8 cellular contexts compared by ENCODE assay signal in the genomic region with DNA sequence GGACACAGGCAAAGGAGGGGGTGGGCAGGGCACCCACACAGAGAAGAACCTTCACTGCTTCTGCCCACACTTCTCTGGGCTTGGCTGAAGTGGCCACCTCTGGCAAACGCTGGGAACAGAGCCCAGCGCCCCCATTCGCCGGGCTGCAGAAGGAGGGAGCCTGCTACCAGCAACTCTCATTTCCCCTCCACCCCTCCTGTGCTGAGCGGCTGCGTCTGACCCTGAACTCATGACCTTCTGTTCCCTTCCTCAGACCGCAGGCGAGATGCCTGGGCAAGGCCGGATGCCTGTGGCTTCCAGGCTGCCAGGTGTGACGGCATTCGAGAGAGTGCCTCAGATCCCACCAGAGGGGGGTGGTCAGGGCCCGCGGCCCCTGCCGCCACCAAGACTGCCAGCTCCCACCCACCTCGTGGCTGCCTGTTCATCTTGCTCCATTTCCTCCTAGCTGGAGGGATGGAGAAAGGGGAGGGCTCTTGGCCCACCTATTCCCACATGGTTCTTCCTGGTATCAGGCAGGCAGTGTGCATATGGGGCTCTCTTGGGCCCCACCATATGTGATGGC. TPM values are rescaled to one million over a fixed set of nuclear protein-coding genes. Genes with fewer than 3 reads are reported as not detected.
A peak's percentile ranks its signal among the peaks of the same experiment; 100 is the strongest.
DNase-seq lines count a peak whose midpoint lies in the region; ATAC-seq and TF ChIP-seq lines count a peak whose summit lies in the region.

No MANE protein-coding gene starts in this region.

- DNase-seq in RWPE1 (ENCODE audit: low spot score) (peak; percentile 79), cardiac septum (ENCODE audit: low spot score) (peak; percentile 93), pulmonary artery endothelial cell (ENCODE audit: low read depth, low spot score) (peak; percentile 83), NCI-H510A treated with DMSO at 0.1 percent for 48 hours (lab: John Stamatoyannopoulos, UW) (no peak), HuH-7.5 (ENCODE audit: low spot score) (no peak)
- peak; percentile 76 for DNase-seq in activated gamma-delta T cell treated with anti-CD3 and anti-CD28 coated beads, Interleukin-2, amount 50 U/mL, for 16 hours (ENCODE audit: low read depth)

- ATAC-seq in GM18519 (IDR thresholded peaks at IDR 0.05; ENCODE audit: low FRiP score, unreplicated experiment) (peak; percentile 51), HG02973 (IDR thresholded peaks at IDR 0.05; ENCODE audit: unreplicated experiment) (peak; percentile 54)

- CTCF ChIA-PET in RWPE1 (lab: Yijun Ruan, JAX), result interaction anchor here (0.6 to 1.2 kb wide), 4 partner anchors 11 to 602 kb away, joined by 3 to 9 read pairs (median 3); no protein-coding TSS in a partner anchor

- peak overlapping the region; percentile 100 for H3K27ac ChIP-seq in RWPE1

- intact Hi-C loops in cardiac septum (cut with DNase I), result loop anchor here (2.0 to 10.0 kb wide), 3 partner anchors 118 to 440 kb away; a partner anchor contains a TSS

- POLR2A ChIA-PET in RWPE1 (lab: Yijun Ruan, JAX; ENCODE audit: low non-redundant PET), result interaction anchor here (1.0 to 2.2 kb wide), 3 partner anchors 37 to 61 kb away, joined by 3 to 8 read pairs (median 5); a partner anchor contains a TSS

- peak; percentile 49 for TF ChIP-seq CTCF in RWPE1 (conservative IDR thresholded peaks at IDR 0.05; ENCODE audit: low read depth)

RNA-seq across cellular contexts. Expression of a gene that starts 19.8 kb away (rescaled TPM):
- total RNA-seq in cardiac septum, result 28.9 TPM
- 26.2 and 27.8 TPM in 2 replicates for total RNA-seq in pulmonary artery endothelial cell

Comparison
In these comparisons a context has a peak if more than half of its experiments do, and no peak if none do; other contexts are left out.
1. DNase-seq: peak in RWPE1 (single experiment), activated gamma-delta T cell treated with anti-CD3 and anti-CD28 coated beads, Interleukin-2, amount 50 U/mL, for 16 hours (single experiment), cardiac septum (single experiment) and pulmonary artery endothelial cell (single experiment); none in NCI-H510A treated with DMSO at 0.1 percent for 48 hours (single experiment) and HuH-7.5 (single experiment).